25 cellular contexts compared by ENCODE assay signal in the genomic region with DNA sequence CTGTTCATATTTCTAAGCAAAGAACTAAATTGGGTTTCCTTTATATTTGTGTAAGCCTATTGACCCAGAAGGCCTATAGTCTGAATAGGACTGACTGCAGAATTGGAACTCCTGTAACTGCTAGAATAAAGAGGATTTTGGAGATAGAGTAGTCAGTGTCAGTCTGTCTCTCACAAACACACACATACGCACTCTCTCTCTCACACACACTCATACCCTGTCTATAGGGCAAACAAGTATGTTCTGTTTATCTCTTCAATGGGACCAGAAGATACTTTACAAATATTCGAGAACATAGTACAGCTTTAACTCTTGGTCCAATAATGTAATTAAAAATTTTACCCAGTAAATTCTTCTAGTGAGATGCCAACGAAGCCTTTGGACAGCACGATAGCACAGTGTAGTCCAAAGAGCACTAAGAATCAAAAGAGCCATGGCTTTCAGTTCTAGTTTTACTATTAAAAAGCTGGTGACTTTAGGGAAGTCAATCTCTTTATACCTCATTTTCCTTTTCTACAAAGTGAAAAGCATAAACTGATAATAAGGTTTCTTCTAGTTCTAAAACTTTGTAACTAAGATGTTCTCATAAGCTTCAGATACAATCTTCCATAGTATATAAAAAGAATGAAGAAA. TPM values are rescaled to one million over a fixed set of nuclear protein-coding genes. Genes with fewer than 3 reads are reported as not detected.
DNase-seq lines count a peak whose midpoint lies in the region; ATAC-seq and TF ChIP-seq lines count a peak whose summit lies in the region.
"Had no signal": no experiment of that assay in that cellular context is flagged by ENCODE, and none has a peak within 500 bp of the region (broad histone marks: within the 10 kb centered on the region; RNA-seq: fewer than 3 reads in every experiment).

No MANE protein-coding gene starts in this region.

- peak; percentile 42 for ATAC-seq in GM19372 (IDR thresholded peaks at IDR 0.05; ENCODE audit: low read depth, unreplicated experiment)
- peak; percentile 37 for ATAC-seq in HG03432 (IDR thresholded peaks at IDR 0.05; ENCODE audit: unreplicated experiment)
- ATAC-seq in Right ventricle myocardium superior (ENCODE audit: poor library complexity): no peak
- no peak for ATAC-seq in mucosa of descending colon
- ATAC-seq: PC-3; stimulated activated effector memory CD8-positive, alpha-beta T cell treated with anti-CD3 and anti-CD28 coated beads, Interleukin-12 subunit alpha, Interleukin-12 subunit beta, amount 100 ng/mL, for 72 hours had no signal

- H3K4me3 ChIP-seq in BLaER1 treated with 17β-estradiol and CSF1 and Interleukin-3, amounts not matched to agents 10 nM and 100 nM: no peak overlapping the region
- no peak overlapping the region for H3K4me3 ChIP-seq in prostate gland
- H3K4me3 ChIP-seq in mucosa of descending colon: no peak overlapping the region
- H3K4me3 ChIP-seq: SJSA1, transverse colon had no signal

- peaks cover 3 to 92% (median 51%) of the 10 kb centered on the region in 11 experiments; a peak in 16 of 22 replicates for H3K36me3 ChIP-seq in BLaER1 treated with 17β-estradiol and CSF1 and Interleukin-3, amounts not matched to agents 10 nM and 100 nM
- H3K36me3 ChIP-seq in prostate gland: no peaks in the 10 kb centered on the region
- H3K36me3 ChIP-seq in mucosa of descending colon (ENCODE audit: low read depth): no peaks in the 10 kb centered on the region
- H3K36me3 ChIP-seq: brain microvascular endothelial cell, SJSA1, transverse colon had no signal

- TF ChIP-seq CTCF in prostate gland (IDR thresholded peaks at IDR 0.05): no peak
- no peak for TF ChIP-seq CTCF in mucosa of descending colon (IDR thresholded peaks at IDR 0.05)

- H3K27ac Mint-ChIP-seq in immature natural killer cell: peak overlapping the region in 4 of 6 donors; percentile 6 to 82 (median 22)
- no peak overlapping the region for H3K27ac Mint-ChIP-seq in activated CD4-positive, alpha-beta T cell treated with anti-CD3 and anti-CD28 coated beads, Interleukin-2, amount 10 ng/mL, durations not matched to agents 24 days and 14 days
- H3K27ac Mint-ChIP-seq: stimulated activated effector memory CD8-positive, alpha-beta T cell treated with anti-CD3 and anti-CD28 coated beads, Interleukin-12 subunit alpha, Interleukin-12 subunit beta, amount 100 ng/mL, for 72 hours had no signal

- H3K9me3 ChIP-seq in BLaER1 treated with 17β-estradiol and CSF1 and Interleukin-3, amounts not matched to agents 10 nM and 100 nM (replicated peaks in 1 of 11): peaks cover 0 to 66% (median 40%) of the 10 kb centered on the region in 11 experiments; a peak in 17 of 22 replicates
- H3K9me3 ChIP-seq in prostate gland (no peaks in the 10 kb centered on the region), mucosa of descending colon (no peaks in the 10 kb centered on the region)
- H3K9me3 ChIP-seq: SJSA1, transverse colon had no signal

- H3K4me1 Mint-ChIP-seq in immature natural killer cell: peaks cover 73 to 83% of the 10 kb centered on the region in 2 donors
- peaks cover 36% of the 10 kb centered on the region for H3K4me1 Mint-ChIP-seq in activated CD4-positive, alpha-beta T cell treated with anti-CD3 and anti-CD28 coated beads, Interleukin-2, amount 10 ng/mL, durations not matched to agents 24 days and 14 days

- 59% methylated on average over 4 of the region's 4 CpGs for WGBS in prostate gland

- H3K9ac ChIP-seq in BLaER1 treated with 17β-estradiol and CSF1 and Interleukin-3, amounts not matched to agents 10 nM and 100 nM: no peak overlapping the region; a peak in 1 of 22 replicates

- H3K4me1 ChIP-seq in BLaER1 treated with 17β-estradiol and CSF1 and Interleukin-3, amounts not matched to agents 10 nM and 100 nM: peaks cover 43 to 89% (median 67%) of the 10 kb centered on the region in 10 experiments
- H3K4me1 ChIP-seq in prostate gland (replicated peaks): no peaks in the 10 kb centered on the region
- H3K4me1 ChIP-seq in mucosa of descending colon (ENCODE audit: low read depth): peaks cover 2% of the 10 kb centered on the region
- H3K4me1 ChIP-seq: SJSA1 had no signal

- H3K9me3 Mint-ChIP-seq in immature natural killer cell: no peaks in the 10 kb centered on the region
- H3K9me3 Mint-ChIP-seq in activated CD4-positive, alpha-beta T cell treated with anti-CD3 and anti-CD28 coated beads, Interleukin-2, amount 10 ng/mL, durations not matched to agents 24 days and 14 days: no peaks in the 10 kb centered on the region
- H3K9me3 Mint-ChIP-seq: CD8-positive, alpha-beta memory T cell; stimulated activated effector memory CD8-positive, alpha-beta T cell treated with anti-CD3 and anti-CD28 coated beads, Interleukin-12 subunit alpha, Interleukin-12 subunit beta, amount 100 ng/mL, for 72 hours had no signal

- TF ChIP-seq POLR2A in prostate gland (IDR thresholded peaks at IDR 0.05): no peak

- peaks cover 0 to 61% (median 21%) of the 10 kb centered on the region in 11 experiments; a peak in 8 of 22 replicates for H4K20me1 ChIP-seq in BLaER1 treated with 17β-estradiol and CSF1 and Interleukin-3, amounts not matched to agents 10 nM and 100 nM

- intact Hi-C loops in activated CD4-positive, alpha-beta T cell treated with anti-CD3 and anti-CD28 coated beads, Interleukin-2, amount 10 ng/mL, durations not matched to agents 24 days and 14 days (cut with micrococcal nuclease): loop anchor here (10.0 kb wide), 1 partner anchor 1263 kb away; a partner anchor contains a TSS
- intact Hi-C loops in Right ventricle myocardium superior (cut with DNase I) (no loop called here), prostate gland (cut with DNase I) (no loop called here), mucosa of descending colon (cut with DNase I, micrococcal nuclease) (no loop called here)

- H3K36me3 Mint-ChIP-seq in immature natural killer cell: no peaks in the 10 kb centered on the region
- peaks cover 15% of the 10 kb centered on the region for H3K36me3 Mint-ChIP-seq in activated CD4-positive, alpha-beta T cell treated with anti-CD3 and anti-CD28 coated beads, Interleukin-2, amount 10 ng/mL, durations not matched to agents 24 days and 14 days (ENCODE audit: low read depth)
- H3K36me3 Mint-ChIP-seq: stimulated activated effector memory CD8-positive, alpha-beta T cell treated with anti-CD3 and anti-CD28 coated beads, Interleukin-12 subunit alpha, Interleukin-12 subunit beta, amount 100 ng/mL, for 72 hours had no signal

- no peaks in the 10 kb centered on the region for H3K27me3 ChIP-seq in BLaER1 treated with 17β-estradiol and CSF1 and Interleukin-3, amounts not matched to agents 10 nM and 100 nM
- H3K27me3 ChIP-seq in prostate gland (replicated peaks; ENCODE audit: insufficient read depth): no peaks in the 10 kb centered on the region
- H3K27me3 ChIP-seq: brain microvascular endothelial cell, SJSA1, transverse colon had no signal

- peak overlapping the region in 10 of 11 experiments; percentile 1 to 71 (median 32); a peak in 14 of 22 replicates for H3K4me2 ChIP-seq in BLaER1 treated with 17β-estradiol and CSF1 and Interleukin-3, amounts not matched to agents 10 nM and 100 nM

- DNase-seq in immature natural killer cell (no peak), Right ventricle myocardium superior (no peak), prostate gland (ENCODE audit: low spot score) (no peak), mucosa of descending colon (no peak)
- no peak for DNase-seq in activated CD4-positive, alpha-beta T cell treated with anti-CD3 and anti-CD28 coated beads, Interleukin-2, amount 10 ng/mL, durations not matched to agents 24 days and 14 days
- DNase-seq: ACHN; activated CD4-positive, alpha-beta T cell treated with anti-CD3 and anti-CD28 coated beads for 1 hour; brain microvascular endothelial cell; CD8-positive, alpha-beta memory T cell; cortex of kidney; DMS79; GOT3; hippocampal formation; mammary epithelial cell; NCI-H1436 treated with DMSO at 0.1 percent for 48 hours; NCI-H2171 treated with DMSO at 0.1 percent for 48 hours; NCI-H69; PC-3; T1000; transverse colon had no signal

- H3K4me3 Mint-ChIP-seq in immature natural killer cell: no peak overlapping the region
- H3K4me3 Mint-ChIP-seq in activated CD4-positive, alpha-beta T cell treated with anti-CD3 and anti-CD28 coated beads, Interleukin-2, amount 10 ng/mL, durations not matched to agents 24 days and 14 days: no peak overlapping the region
- H3K4me3 Mint-ChIP-seq: stimulated activated effector memory CD8-positive, alpha-beta T cell treated with anti-CD3 and anti-CD28 coated beads, Interleukin-12 subunit alpha, Interleukin-12 subunit beta, amount 100 ng/mL, for 72 hours had no signal

- peak overlapping the region in 7 of 11 experiments; percentile 8 to 53 (median 39); a peak in 12 of 22 replicates for H3K27ac ChIP-seq in BLaER1 treated with 17β-estradiol and CSF1 and Interleukin-3, amounts not matched to agents 10 nM and 100 nM
- H3K27ac ChIP-seq in prostate gland: no peak overlapping the region
- H3K27ac ChIP-seq: brain microvascular endothelial cell, SJSA1, transverse colon had no signal

- peaks cover 0 to 2% (median 0%) of the 10 kb centered on the region in 3 donors for H3K27me3 Mint-ChIP-seq in immature natural killer cell (ENCODE audit: low read depth in 3 of 3)
- H3K27me3 Mint-ChIP-seq in activated CD4-positive, alpha-beta T cell treated with anti-CD3 and anti-CD28 coated beads, Interleukin-2, amount 10 ng/mL, durations not matched to agents 24 days and 14 days: no peaks in the 10 kb centered on the region
- H3K27me3 Mint-ChIP-seq: CD8-positive, alpha-beta memory T cell had no signal

RNA-seq across cellular contexts. Expression of a gene that starts 19.3 kb away (rescaled TPM):
- 10 to 100 TPM; 38.8 to 45.2 (median 39.5) TPM for polyA plus RNA-seq in immature natural killer cell
- 18.3 and 19.7 TPM in 2 replicates for total RNA-seq in activated CD4-positive, alpha-beta T cell treated with anti-CD3 and anti-CD28 coated beads, Interleukin-2, amount 10 ng/mL, durations not matched to agents 24 days and 14 days
- total RNA-seq in Right ventricle myocardium superior (10.8 TPM), prostate gland (10 to 100 TPM; 31.6 to 42.4 TPM), mucosa of descending colon (10 to 100 TPM; 21.2 to 34.7 (median 23.7) TPM)

RNA-seq across cellular contexts. Expression of a gene that starts 19.8 kb away (rescaled TPM):
- polyA plus RNA-seq in immature natural killer cell: 10 to 100 TPM; 10.9 to 16.0 (median 12.3) TPM
- 9.4 and 11.6 TPM in 2 replicates for total RNA-seq in activated CD4-positive, alpha-beta T cell treated with anti-CD3 and anti-CD28 coated beads, Interleukin-2, amount 10 ng/mL, durations not matched to agents 24 days and 14 days
- total RNA-seq in Right ventricle myocardium superior (7.1 TPM), prostate gland (10 to 100 TPM; 20.1 to 21.4 TPM), mucosa of descending colon (10 to 100 TPM; 12.6 to 17.0 (median 12.8) TPM)

Comparison
In these comparisons a context has a peak if more than half of its experiments do, and no peak if none do; other contexts are left out.
1. H3K27ac ChIP-seq: peak in BLaER1 treated with 17β-estradiol and CSF1 and Interleukin-3, amounts not matched to agents 10 nM and 100 nM (7 of 11); none in prostate gland (0 of 2).
2. ATAC-seq: peak in GM19372 (single experiment) and HG03432 (single experiment); none in Right ventricle myocardium superior (single experiment) and mucosa of descending colon (single experiment).